ENCODE assay signal across 20 cellular contexts in genomic region chr6:90820436-90820835, GRCh38.
DNase-seq lines count a peak whose midpoint lies in the region; ATAC-seq, FAIRE-seq and TF ChIP-seq lines count a peak whose summit lies in the region.
"Had no signal": no experiment of that assay in that cellular context is flagged by ENCODE, and none has a peak within 500 bp of the region (broad histone marks: within the 10 kb centered on the region; RNA-seq: fewer than 3 reads in every experiment).

No MANE protein-coding gene starts in this region.

- H3K27ac ChIP-seq in breast epithelium (no peak overlapping the region), RWPE2 (ENCODE audit: poor library complexity, severe bottlenecking) (no peak overlapping the region), epithelial cell of prostate (no peak overlapping the region)
- no peak overlapping the region for H3K27ac ChIP-seq in CD8-positive, alpha-beta memory T cell (ENCODE audit: low read depth, low read length)
- no peak overlapping the region for H3K27ac ChIP-seq in CD4-positive, alpha-beta memory T cell (ENCODE audit: low read depth, low read length)
- H3K27ac ChIP-seq: BLaER1, GM23248 had no signal

- no peak overlapping the region for H3K4me3 Mint-ChIP-seq in MCF 10A (ENCODE audit: unreplicated experiment)
- H3K4me3 Mint-ChIP-seq in CD8-positive, alpha-beta memory T cell, result no peak overlapping the region
- H3K4me3 Mint-ChIP-seq in CD4-positive, alpha-beta memory T cell, result no peak overlapping the region

- CTCF ChIA-PET in MCF 10A (lab: Yijun Ruan, JAX), result interaction anchor here (0.9 kb wide), 1 partner anchor 13 kb away, joined by 3 read pairs; no protein-coding TSS in a partner anchor
- CTCF ChIA-PET in CD8-positive, alpha-beta memory T cell (lab: Charles Lee), result no interaction called here
- CTCF ChIA-PET in CD4-positive, alpha-beta memory T cell (lab: Charles Lee; ENCODE audit: partially characterized antibody), result no interaction called here

- H3K9me3 ChIP-seq in breast epithelium (no peaks in the 10 kb centered on the region), RWPE2 (ENCODE audit: severe bottlenecking) (no peaks in the 10 kb centered on the region)
- no peaks in the 10 kb centered on the region for H3K9me3 ChIP-seq in CD8-positive, alpha-beta memory T cell (ENCODE audit: low read length)
- no peaks in the 10 kb centered on the region for H3K9me3 ChIP-seq in CD4-positive, alpha-beta memory T cell (ENCODE audit: control insufficient read depth in 1 of 2, low read length in 2 of 2)
- H3K9me3 ChIP-seq: BLaER1 had no signal

- H3K4me1 ChIP-seq in breast epithelium (no peaks in the 10 kb centered on the region), RWPE2 (ENCODE audit: insufficient read depth, poor library complexity, severe bottlenecking) (no peaks in the 10 kb centered on the region)
- no peaks in the 10 kb centered on the region for H3K4me1 ChIP-seq in CD8-positive, alpha-beta memory T cell (ENCODE audit: insufficient read depth, low read length)
- no peaks in the 10 kb centered on the region for H3K4me1 ChIP-seq in CD4-positive, alpha-beta memory T cell (ENCODE audit: insufficient read depth, low read length)
- H3K4me1 ChIP-seq: BLaER1 had no signal

- TF ChIP-seq CTCF in MCF 10A (IDR thresholded peaks at IDR 0.05; ENCODE audit: unreplicated experiment), result no peak
- TF ChIP-seq CTCF in breast epithelium (IDR thresholded peaks at IDR 0.05), result no peak
- no peak for TF ChIP-seq CTCF in RWPE2 (IDR thresholded peaks at IDR 0.05; ENCODE audit: poor library complexity, severe bottlenecking)

- TF ChIP-seq POLR2A in breast epithelium (IDR thresholded peaks at IDR 0.05), result no peak
- TF ChIP-seq POLR2A in GM12892 (IDR thresholded peaks at IDR 0.05; ENCODE audit: low read depth, low read length), result no peak

- peak; percentile 71 for ATAC-seq in RWPE2 (ENCODE audit: low read depth)
- ATAC-seq: HCT116, HepG2 had no signal

- H3K27me3 ChIP-seq in breast epithelium, result no peaks in the 10 kb centered on the region
- H3K27me3 ChIP-seq in RWPE2 (ENCODE audit: insufficient read depth, poor library complexity, severe bottlenecking), result no peaks in the 10 kb centered on the region
- no peaks in the 10 kb centered on the region for H3K27me3 ChIP-seq in CD8-positive, alpha-beta memory T cell (ENCODE audit: insufficient read depth, low read length, poor library complexity, severe bottlenecking)
- no peaks in the 10 kb centered on the region for H3K27me3 ChIP-seq in CD4-positive, alpha-beta memory T cell (ENCODE audit: insufficient read depth, low read length)
- H3K27me3 ChIP-seq: BLaER1 had no signal

- no peaks in the 10 kb centered on the region for H3K36me3 Mint-ChIP-seq in MCF 10A (ENCODE audit: insufficient read depth, unreplicated experiment)
- no peaks in the 10 kb centered on the region for H3K36me3 Mint-ChIP-seq in CD8-positive, alpha-beta memory T cell
- H3K36me3 Mint-ChIP-seq in CD4-positive, alpha-beta memory T cell, result peaks cover 0 to 3% of the 10 kb centered on the region in 2 donors

- H3K27ac Mint-ChIP-seq in MCF 10A (ENCODE audit: low read depth, unreplicated experiment), result no peak overlapping the region
- no peak overlapping the region for H3K27ac Mint-ChIP-seq in CD8-positive, alpha-beta memory T cell
- no peak overlapping the region for H3K27ac Mint-ChIP-seq in CD4-positive, alpha-beta memory T cell

- no peak overlapping the region for H3K4me3 ChIP-seq in breast epithelium
- H3K4me3 ChIP-seq in RWPE2 (ENCODE audit: severe bottlenecking), result no peak overlapping the region
- H3K4me3 ChIP-seq in CD8-positive, alpha-beta memory T cell (ENCODE audit: low read length), result no peak overlapping the region
- H3K4me3 ChIP-seq in CD4-positive, alpha-beta memory T cell (ENCODE audit: low read length in 2 of 2), result no peak overlapping the region
- H3K4me3 ChIP-seq: BLaER1, GM23248 had no signal

- POLR2A ChIA-PET in MCF 10A (lab: Yijun Ruan, JAX), result no interaction called here
- POLR2A ChIA-PET in CD8-positive, alpha-beta memory T cell (lab: Charles Lee), result no interaction called here
- POLR2A ChIA-PET in CD4-positive, alpha-beta memory T cell (lab: Charles Lee; ENCODE audit: partially characterized antibody), result no interaction called here

- DNase-seq in MCF 10A (ENCODE audit: unreplicated experiment) (peak; percentile 20), breast epithelium (ENCODE audit: low spot score in 2 of 2) (no peak), RWPE2 (ENCODE audit: low spot score) (no peak), epithelial cell of prostate (ENCODE audit: low read depth, low spot score) (peak; percentile 20), GM12892 (ENCODE audit: insufficient read length) (no peak), EL (no peak)
- no peak for DNase-seq in CD8-positive, alpha-beta memory T cell
- DNase-seq in CD4-positive, alpha-beta memory T cell, result no peak
- DNase-seq: 8988T, AML-193, Calu3, DMS 273 treated with DMSO at 0.1 percent for 48 hours, DMS79 treated with DMSO at 0.1 percent for 48 hours, GF-D8, GM23248 had no signal

- intact Hi-C loops in MCF 10A (cut with micrococcal nuclease) (no loop called here), breast epithelium (cut with DNase I; ENCODE audit: low total_unique reads) (no loop called here)
- intact Hi-C loops in CD4-positive, alpha-beta memory T cell (cut with micrococcal nuclease), result no loop called here

- no peak for FAIRE-seq in GM12892 (lab: Jason Lieb, UNC)
- FAIRE-seq: H54, HepG2, HTR-8/SVneo had no signal

- peaks cover 6% of the 10 kb centered on the region for H3K9me3 Mint-ChIP-seq in MCF 10A (ENCODE audit: unreplicated experiment)
- peaks cover 0 to 6% (median 4%) of the 10 kb centered on the region in 5 donors for H3K9me3 Mint-ChIP-seq in CD8-positive, alpha-beta memory T cell
- peaks cover 0 to 4% (median 0%) of the 10 kb centered on the region in 8 donors for H3K9me3 Mint-ChIP-seq in CD4-positive, alpha-beta memory T cell

- peaks cover 7% of the 10 kb centered on the region for H3K27me3 Mint-ChIP-seq in MCF 10A (ENCODE audit: insufficient read depth, unreplicated experiment)
- peaks cover 4 to 9% of the 10 kb centered on the region in 2 donors for H3K27me3 Mint-ChIP-seq in CD8-positive, alpha-beta memory T cell
- H3K27me3 Mint-ChIP-seq in CD4-positive, alpha-beta memory T cell, result peaks cover 0 to 4% of the 10 kb centered on the region in 2 donors

- H3K36me3 ChIP-seq in breast epithelium (no peaks in the 10 kb centered on the region), RWPE2 (ENCODE audit: low read depth) (no peaks in the 10 kb centered on the region)
- H3K36me3 ChIP-seq in CD8-positive, alpha-beta memory T cell (ENCODE audit: insufficient read depth, low read length), result no peaks in the 10 kb centered on the region
- H3K36me3 ChIP-seq in CD4-positive, alpha-beta memory T cell (ENCODE audit: insufficient read depth, low read length), result no peaks in the 10 kb centered on the region
- H3K36me3 ChIP-seq: BLaER1 had no signal

- no TSS peak for BruUV-seq in MCF 10A (replicated peaks; lab: Mats Ljungman, UMichigan)

- no peaks in the 10 kb centered on the region for H3K4me1 Mint-ChIP-seq in MCF 10A (ENCODE audit: insufficient read depth, unreplicated experiment)
- no peaks in the 10 kb centered on the region for H3K4me1 Mint-ChIP-seq in CD8-positive, alpha-beta memory T cell
- H3K4me1 Mint-ChIP-seq in CD4-positive, alpha-beta memory T cell, result no peaks in the 10 kb centered on the region

Comparison
In these comparisons a context has a peak if more than half of its experiments do, and no peak if none do; other contexts are left out.
1. DNase-seq: peak in MCF 10A (single experiment) and epithelial cell of prostate (single experiment); none in breast epithelium (0 of 2), RWPE2 (single experiment), GM12892 (single experiment), CD8-positive, alpha-beta memory T cell (0 of 5), CD4-positive, alpha-beta memory T cell (0 of 5) and EL (single experiment).